In genomic region chr21:17699524-17700189, GRCh38 we compare ENCODE assay signal across 22 cellular contexts.
A peak's percentile ranks its signal among the peaks of the same experiment; 100 is the strongest.
DNase-seq lines count a peak whose midpoint lies in the region; ATAC-seq and TF ChIP-seq lines count a peak whose summit lies in the region.
"Had no signal": no experiment of that assay in that cellular context is flagged by ENCODE, and none has a peak within 500 bp of the region (broad histone marks: within the 10 kb centered on the region; RNA-seq: fewer than 3 reads in every experiment).

No MANE protein-coding gene starts in this region.

- H3K27me3 ChIP-seq in MM.1S (replicated peaks; ENCODE audit: insufficient read depth, low read length) (no peaks in the 10 kb centered on the region), body of pancreas (no peaks in the 10 kb centered on the region)
- H3K27me3 ChIP-seq: left lung, neural progenitor cell had no signal

- no peak overlapping the region for H3K4me3 ChIP-seq in epithelial cell of esophagus (ENCODE audit: low read length)
- H3K4me3 ChIP-seq in MM.1S (ENCODE audit: low read length) = no peak overlapping the region
- no peak overlapping the region for H3K4me3 ChIP-seq in body of pancreas
- H3K4me3 ChIP-seq: left lung, neural progenitor cell, psoas muscle, skin epidermis had no signal

- ATAC-seq in GM18909 (IDR thresholded peaks at IDR 0.05; ENCODE audit: poor library complexity, unreplicated experiment) (peak; percentile 75), GM21717 (IDR thresholded peaks at IDR 0.05; ENCODE audit: unreplicated experiment) (peak; percentile 67), HG03196 (IDR thresholded peaks at IDR 0.05; ENCODE audit: unreplicated experiment) (peak; percentile 58), body of pancreas (no peak)
- ATAC-seq: left lung; Panc1; psoas muscle; stimulated activated naive CD8-positive, alpha-beta T cell treated with anti-CD3 and anti-CD28 coated beads, Interleukin-15, amount 100 ng/mL, for 72 hours had no signal

- H3K27ac ChIP-seq in MM.1S (ENCODE audit: low read length) (no peak overlapping the region), body of pancreas (no peak overlapping the region)
- H3K27ac ChIP-seq: left lung, neural progenitor cell, psoas muscle, skin epidermis had no signal

- intact Hi-C loops in body of pancreas (cut with DNase I) = no loop called here

- in situ Hi-C loops in GM13977 (cut with MboI; ENCODE audit: low pct_unique_long_range_greater_than_20kb, low sequenced_read_pairs, unreplicated experiment) = loop anchor here (25.0 kb wide), 1 partner anchor 88 kb away; no protein-coding TSS in a partner anchor

- no peak overlapping the region for H3K4me2 ChIP-seq in MM.1S (ENCODE audit: low read depth, low read length)
- H3K4me2 ChIP-seq: neural progenitor cell had no signal

- DNase-seq in epithelial cell of esophagus (ENCODE audit: low read depth) = peak; percentile 23
- no peak for DNase-seq in GM13977 (ENCODE audit: low spot score)
- no peak for DNase-seq in RPMI8226
- DNase-seq in MM.1S = no peak
- no peak for DNase-seq in body of pancreas
- DNase-seq: activated CD4-positive, CD25-positive, alpha-beta regulatory T cell treated with anti-CD3 and anti-CD28 coated beads, Interleukin-2, amount 50 U/mL, for 72 hours; activated naive CD8-positive, alpha-beta T cell treated with anti-CD3 and anti-CD28 coated beads for 36 hours; AML-193; COR-L47; H9; IMR-90; left lung; NCI-H146; psoas muscle; stimulated activated naive CD8-positive, alpha-beta T cell treated with anti-CD3 and anti-CD28 coated beads, Interleukin-15, amount 100 ng/mL, for 72 hours; T1000 had no signal

- no peaks in the 10 kb centered on the region for H3K9me3 ChIP-seq in MM.1S (replicated peaks; ENCODE audit: insufficient read depth, low read length)
- no peaks in the 10 kb centered on the region for H3K9me3 ChIP-seq in body of pancreas
- H3K9me3 ChIP-seq: left lung, psoas muscle had no signal

- H3K4me1 ChIP-seq in MM.1S (ENCODE audit: low read length) (no peaks in the 10 kb centered on the region), body of pancreas (no peaks in the 10 kb centered on the region)
- H3K4me1 ChIP-seq: left lung, neural progenitor cell, psoas muscle had no signal

- H3K9me2 ChIP-seq in MM.1S (replicated peaks; ENCODE audit: insufficient read depth, low read length) = no peaks in the 10 kb centered on the region

- WGBS in body of pancreas, 2 donors = 61 to 69% methylated on average over 6 of the region's 6 CpGs

- no peaks in the 10 kb centered on the region for H3K79me2 ChIP-seq in MM.1S (ENCODE audit: low read length)

- no peak overlapping the region for H2AFZ ChIP-seq in MM.1S (ENCODE audit: low read length)
- H2AFZ ChIP-seq: neural progenitor cell had no signal

- H3F3A ChIP-seq in MM.1S (ENCODE audit: insufficient read depth, low read length) = no peaks in the 10 kb centered on the region

- no peak for TF ChIP-seq CTCF in epithelial cell of esophagus (IDR thresholded peaks at IDR 0.05; ENCODE audit: insufficient read depth, low read depth, low read length, missing control alignments)
- TF ChIP-seq CTCF in GM13977 (IDR thresholded peaks at IDR 0.05; ENCODE audit: extremely low read depth, insufficient read depth, missing control alignments) = no peak
- no peak for TF ChIP-seq CTCF in MM.1S (IDR thresholded peaks at IDR 0.05; ENCODE audit: low read length)
- TF ChIP-seq CTCF in body of pancreas (IDR thresholded peaks at IDR 0.05) = no peak

- H3K36me3 ChIP-seq in MM.1S (replicated peaks; ENCODE audit: insufficient read depth, low read length) = no peaks in the 10 kb centered on the region
- H3K36me3 ChIP-seq in body of pancreas (replicated peaks in 1 of 2; ENCODE audit: insufficient read depth in 1 of 2, low read depth in 2 of 2) = no peaks in the 10 kb centered on the region
- H3K36me3 ChIP-seq: left lung, neural progenitor cell had no signal

- TF ChIP-seq POLR2A in body of pancreas (IDR thresholded peaks at IDR 0.05) = no peak

- no peak overlapping the region for H3K9ac ChIP-seq in MM.1S (ENCODE audit: low read length)
- H3K9ac ChIP-seq: neural progenitor cell had no signal

- H4K20me1 ChIP-seq in MM.1S (ENCODE audit: insufficient read depth, low read length) = no peaks in the 10 kb centered on the region
